ENCODE assay signal across 1 cellular context in the genomic region with DNA sequence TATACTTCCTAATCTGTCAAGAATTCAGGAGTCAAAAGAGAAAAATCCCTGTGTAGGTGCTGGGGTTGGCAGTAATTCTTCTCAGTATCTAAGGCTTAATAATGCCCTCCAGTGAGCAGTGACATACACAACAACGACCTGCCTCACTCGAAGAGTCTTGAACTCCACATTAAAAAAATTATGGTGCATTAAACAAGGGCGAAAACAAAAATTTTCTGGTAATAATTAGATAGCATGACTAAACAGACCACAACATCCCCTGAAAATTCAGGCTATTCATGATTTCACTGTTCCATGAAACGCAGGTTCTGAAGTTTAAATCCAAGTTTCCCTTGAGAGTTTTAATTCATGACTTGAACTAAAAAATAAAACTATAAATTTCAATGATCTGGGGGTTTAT.
TF ChIP-seq lines count a peak whose summit lies in the region.

No MANE protein-coding gene starts in this region.

TF ChIP-seq in GM12878, 131 proteins besides CTCF, POLR2A, EP300 and RAD21:
- TF ChIP-seq, protein P1, sequence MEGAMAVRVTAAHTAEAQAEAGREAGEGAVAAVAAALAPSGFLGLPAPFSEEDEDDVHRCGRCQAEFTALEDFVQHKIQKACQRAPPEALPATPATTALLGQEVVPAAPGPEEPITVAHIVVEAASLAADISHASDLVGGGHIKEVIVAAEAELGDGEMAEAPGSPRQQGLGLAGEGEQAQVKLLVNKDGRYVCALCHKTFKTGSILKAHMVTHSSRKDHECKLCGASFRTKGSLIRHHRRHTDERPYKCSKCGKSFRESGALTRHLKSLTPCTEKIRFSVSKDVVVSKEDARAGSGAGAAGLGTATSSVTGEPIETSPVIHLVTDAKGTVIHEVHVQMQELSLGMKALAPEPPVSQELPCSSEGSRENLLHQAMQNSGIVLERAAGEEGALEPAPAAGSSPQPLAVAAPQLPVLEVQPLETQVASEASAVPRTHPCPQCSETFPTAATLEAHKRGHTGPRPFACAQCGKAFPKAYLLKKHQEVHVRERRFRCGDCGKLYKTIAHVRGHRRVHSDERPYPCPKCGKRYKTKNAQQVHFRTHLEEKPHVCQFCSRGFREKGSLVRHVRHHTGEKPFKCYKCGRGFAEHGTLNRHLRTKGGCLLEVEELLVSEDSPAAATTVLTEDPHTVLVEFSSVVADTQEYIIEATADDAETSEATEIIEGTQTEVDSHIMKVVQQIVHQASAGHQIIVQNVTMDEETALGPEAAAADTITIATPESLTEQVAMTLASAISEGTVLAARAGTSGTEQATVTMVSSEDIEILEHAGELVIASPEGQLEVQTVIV (IDR thresholded peaks at IDR 0.05; ENCODE audit: borderline replicate concordance, partially characterized antibody), result no peak
- TF ChIP-seq ZZZ3 (IDR thresholded peaks at IDR 0.05; ENCODE audit: control insufficient read depth, insufficient read length, low read depth) (no peak), NR2C1 (IDR thresholded peaks at IDR 0.05) (no peak), PAX5 (IDR thresholded peaks at IDR 0.05; ENCODE audit: borderline replicate concordance, low read depth, low read length) (no peak), SREBF2 (IDR thresholded peaks at IDR 0.05; ENCODE audit: low read length) (no peak), TCF7 (IDR thresholded peaks at IDR 0.05; ENCODE audit: borderline replicate concordance) (no peak), RUNX3 (IDR thresholded peaks at IDR 0.05; ENCODE audit: low read length) (no peak), POLR2AphosphoS2 (IDR thresholded peaks at IDR 0.05; ENCODE audit: low read depth, low read length) (no peak), SREBF1 (IDR thresholded peaks at IDR 0.05; ENCODE audit: low read length) (no peak), NBN (IDR thresholded peaks at IDR 0.05) (no peak), JUND (IDR thresholded peaks at IDR 0.05; ENCODE audit: low read depth, low read length) (no peak)
- TF ChIP-seq, protein P2, sequence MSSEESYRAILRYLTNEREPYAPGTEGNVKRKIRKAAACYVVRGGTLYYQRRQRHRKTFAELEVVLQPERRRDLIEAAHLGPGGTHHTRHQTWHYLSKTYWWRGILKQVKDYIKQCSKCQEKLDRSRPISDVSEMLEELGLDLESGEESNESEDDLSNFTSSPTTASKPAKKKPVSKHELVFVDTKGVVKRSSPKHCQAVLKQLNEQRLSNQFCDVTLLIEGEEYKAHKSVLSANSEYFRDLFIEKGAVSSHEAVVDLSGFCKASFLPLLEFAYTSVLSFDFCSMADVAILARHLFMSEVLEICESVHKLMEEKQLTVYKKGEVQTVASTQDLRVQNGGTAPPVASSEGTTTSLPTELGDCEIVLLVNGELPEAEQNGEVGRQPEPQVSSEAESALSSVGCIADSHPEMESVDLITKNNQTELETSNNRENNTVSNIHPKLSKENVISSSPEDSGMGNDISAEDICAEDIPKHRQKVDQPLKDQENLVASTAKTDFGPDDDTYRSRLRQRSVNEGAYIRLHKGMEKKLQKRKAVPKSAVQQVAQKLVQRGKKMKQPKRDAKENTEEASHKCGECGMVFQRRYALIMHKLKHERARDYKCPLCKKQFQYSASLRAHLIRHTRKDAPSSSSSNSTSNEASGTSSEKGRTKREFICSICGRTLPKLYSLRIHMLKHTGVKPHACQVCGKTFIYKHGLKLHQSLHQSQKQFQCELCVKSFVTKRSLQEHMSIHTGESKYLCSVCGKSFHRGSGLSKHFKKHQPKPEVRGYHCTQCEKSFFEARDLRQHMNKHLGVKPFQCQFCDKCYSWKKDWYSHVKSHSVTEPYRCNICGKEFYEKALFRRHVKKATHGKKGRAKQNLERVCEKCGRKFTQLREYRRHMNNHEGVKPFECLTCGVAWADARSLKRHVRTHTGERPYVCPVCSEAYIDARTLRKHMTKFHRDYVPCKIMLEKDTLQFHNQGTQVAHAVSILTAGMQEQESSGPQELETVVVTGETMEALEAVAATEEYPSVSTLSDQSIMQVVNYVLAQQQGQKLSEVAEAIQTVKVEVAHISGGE (CRISPR knock-in tag; IDR thresholded peaks at IDR 0.05), result no peak
- TF ChIP-seq, protein P3, sequence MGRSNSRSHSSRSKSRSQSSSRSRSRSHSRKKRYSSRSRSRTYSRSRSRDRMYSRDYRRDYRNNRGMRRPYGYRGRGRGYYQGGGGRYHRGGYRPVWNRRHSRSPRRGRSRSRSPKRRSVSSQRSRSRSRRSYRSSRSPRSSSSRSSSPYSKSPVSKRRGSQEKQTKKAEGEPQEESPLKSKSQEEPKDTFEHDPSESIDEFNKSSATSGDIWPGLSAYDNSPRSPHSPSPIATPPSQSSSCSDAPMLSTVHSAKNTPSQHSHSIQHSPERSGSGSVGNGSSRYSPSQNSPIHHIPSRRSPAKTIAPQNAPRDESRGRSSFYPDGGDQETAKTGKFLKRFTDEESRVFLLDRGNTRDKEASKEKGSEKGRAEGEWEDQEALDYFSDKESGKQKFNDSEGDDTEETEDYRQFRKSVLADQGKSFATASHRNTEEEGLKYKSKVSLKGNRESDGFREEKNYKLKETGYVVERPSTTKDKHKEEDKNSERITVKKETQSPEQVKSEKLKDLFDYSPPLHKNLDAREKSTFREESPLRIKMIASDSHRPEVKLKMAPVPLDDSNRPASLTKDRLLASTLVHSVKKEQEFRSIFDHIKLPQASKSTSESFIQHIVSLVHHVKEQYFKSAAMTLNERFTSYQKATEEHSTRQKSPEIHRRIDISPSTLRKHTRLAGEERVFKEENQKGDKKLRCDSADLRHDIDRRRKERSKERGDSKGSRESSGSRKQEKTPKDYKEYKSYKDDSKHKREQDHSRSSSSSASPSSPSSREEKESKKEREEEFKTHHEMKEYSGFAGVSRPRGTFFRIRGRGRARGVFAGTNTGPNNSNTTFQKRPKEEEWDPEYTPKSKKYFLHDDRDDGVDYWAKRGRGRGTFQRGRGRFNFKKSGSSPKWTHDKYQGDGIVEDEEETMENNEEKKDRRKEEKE (IDR thresholded peaks at IDR 0.05), result no peak
